8 cellular contexts compared by ENCODE assay signal in the genomic region with DNA sequence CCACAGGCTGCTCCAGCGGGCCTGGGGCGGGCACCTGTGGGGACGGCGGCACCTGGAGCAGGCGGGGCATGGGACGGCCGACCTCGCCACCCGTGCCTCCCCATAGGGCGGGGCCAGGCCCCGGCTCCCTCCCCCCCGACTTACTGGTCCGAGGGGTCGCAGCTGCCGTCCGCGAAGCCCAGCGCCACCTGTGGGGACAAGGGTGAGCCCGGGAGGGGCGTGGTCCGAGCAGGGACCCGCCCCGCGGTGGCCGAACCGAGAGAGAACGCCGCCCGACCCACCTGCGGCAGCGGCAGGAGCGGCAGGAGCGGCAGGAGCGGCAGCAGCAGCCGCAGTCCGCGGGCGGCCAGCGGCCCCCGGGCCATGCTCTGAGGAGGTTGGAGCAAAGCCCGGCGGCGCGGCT. TPM values are rescaled to one million over a fixed set of nuclear protein-coding genes. Genes with fewer than 3 reads are reported as not detected.
DNase-seq lines count a peak whose midpoint lies in the region; ATAC-seq, FAIRE-seq and TF ChIP-seq lines count a peak whose summit lies in the region.

A gene (minus strand): TSS at position 379 of the 403 bp plus-strand sequence. CDS start 14 bp downstream, at position 365.

- no peaks in the 10 kb centered on the region for H3K79me2 ChIP-seq in GM12878 (ENCODE audit: control insufficient read depth, insufficient read depth, low read length)

- H3K4me1 ChIP-seq in left ventricle myocardium inferior: peaks cover 23% of the 10 kb centered on the region
- peaks cover 7% of the 10 kb centered on the region for H3K4me1 ChIP-seq in GM12878 (ENCODE audit: control insufficient read depth, insufficient read depth, low read length)
- H3K4me1 ChIP-seq in mucosa of rectum (ENCODE audit: control insufficient read depth in 2 of 2, insufficient read depth in 2 of 2, low read length in 2 of 2): peaks cover 31 to 41% of the 10 kb centered on the region in 2 donors

- WGBS in GM12878 (ENCODE audit: insufficient coverage, insufficient replicate concordance, low lambda C conversion rate, missing lambda C conversion rate): 6% methylated on average over 33 of the region's 44 CpGs
- WGBS in lower leg skin, 2 donors: 0% methylated on average over 14 of the region's 44 CpGs; no CpG with 5 or more reads in 1 of the 2 donors

- no peak for TF ChIP-seq POLR2A in GM12878 (IDR thresholded peaks at IDR 0.05; ENCODE audit: low read depth, low read length)
- no peak for TF ChIP-seq POLR2A in lower leg skin (IDR thresholded peaks at IDR 0.05)

- peak within 1 kb of the TSS; percentile 98 for H3K4me2 ChIP-seq in GM12878 (ENCODE audit: control insufficient read depth, insufficient read depth)

- no peak for TF ChIP-seq RAD21 in GM12878 (IDR thresholded peaks at IDR 0.05; ENCODE audit: insufficient read depth, low read depth, low read length)

- H3K9ac ChIP-seq in GM12878 (ENCODE audit: control insufficient read depth, insufficient read depth, low read length) (no peak within 1 kb of the TSS), mucosa of rectum (ENCODE audit: low read depth in 1 of 2, low read length in 2 of 2) (peak within 1 kb of the TSS; percentile 41 to 70)

- ATAC-seq in left ventricle myocardium superior (no peak), HG03521 (IDR thresholded peaks at IDR 0.05; ENCODE audit: unreplicated experiment) (peak; percentile 17), GM12878 (peak; percentile 56)

- in situ Hi-C loops in GM12878 (cut with MboI): no loop called here

- TF ChIP-seq EP300 in GM12878 (IDR thresholded peaks at IDR 0.05; ENCODE audit: borderline replicate concordance in 1 of 2, control insufficient read depth in 1 of 2, low read depth in 2 of 2, low read length in 2 of 2): no peak

- SMC1A ChIA-PET in GM12878 (lab: Charles Lee; ENCODE audit: uncharacterized antibody, unreplicated experiment): no interaction called here

- intact Hi-C loops in left ventricle myocardium inferior (cut with micrococcal nuclease) (no loop called here), left ventricle myocardium superior (cut with micrococcal nuclease) (no loop called here), GM12878 (cut with micrococcal nuclease; ENCODE audit: unreplicated experiment) (loop anchor here (1.0 kb wide), 1 partner anchor 10 kb away; no protein-coding TSS in a partner anchor), lower leg skin (cut with DNase I; ENCODE audit: low total_unique reads) (no loop called here)

- DNase-seq in left ventricle myocardium inferior (no peak), left ventricle myocardium superior (no peak), GM12878 (ENCODE audit: low read depth, low spot score) (no peak), anterior cingulate cortex (lab: John Stamatoyannopoulos, UW) (no peak), lower leg skin (ENCODE audit: low spot score in 2 of 2) (no peak), middle frontal gyrus (ENCODE audit: extremely low spot score, low spot score) (no peak)

- H3K4me3 ChIP-seq in left ventricle myocardium inferior (peak within 1 kb of the TSS; percentile 75), GM12878 (peak within 1 kb of the TSS; percentile 60), mucosa of rectum (ENCODE audit: low read length in 2 of 2) (peak within 1 kb of the TSS; percentile 61), lower leg skin (ENCODE audit: low read depth, poor library complexity, severe bottlenecking) (no peak within 1 kb of the TSS)

- H4K20me1 ChIP-seq in GM12878 (ENCODE audit: control insufficient read depth, insufficient read depth): no peaks in the 10 kb centered on the region

- no peak for FAIRE-seq in GM12878 (lab: Jason Lieb, UNC)

- CTCF ChIA-PET in GM12878 (lab: Yijun Ruan, JAX): interaction anchor here (0.6 kb wide), 1 partner anchor 332 kb away, joined by 3 read pairs; no protein-coding TSS in a partner anchor

- H3K9me3 ChIP-seq in left ventricle myocardium inferior (replicated peaks) (no peaks in the 10 kb centered on the region), GM12878 (replicated peaks; ENCODE audit: control insufficient read depth, insufficient read depth, low read length) (no peaks in the 10 kb centered on the region), mucosa of rectum (ENCODE audit: control insufficient read depth in 2 of 2, low read length in 2 of 2) (no peaks in the 10 kb centered on the region)

- RAD21 ChIA-PET in GM12878 (lab: Charles Lee; ENCODE audit: unreplicated experiment): no interaction called here

- no peaks in the 10 kb centered on the region for H3K36me3 ChIP-seq in left ventricle myocardium inferior
- H3K36me3 ChIP-seq in GM12878 (ENCODE audit: control insufficient read depth in 2 of 2, insufficient read depth in 2 of 2, low read length in 1 of 2): no peaks in the 10 kb centered on the region
- H3K36me3 ChIP-seq in mucosa of rectum (ENCODE audit: control insufficient read depth in 2 of 2, insufficient read depth in 2 of 2, low read length in 2 of 2): no peaks in the 10 kb centered on the region

- TF ChIP-seq CTCF in left ventricle myocardium inferior (IDR thresholded peaks at IDR 0.05; ENCODE audit: borderline replicate concordance): no peak
- peak in 1 of 3 experiments; percentile 7; a peak in 1 of 6 replicates for TF ChIP-seq CTCF in GM12878 (IDR thresholded peaks at IDR 0.05 in 2 of 3, conservative IDR thresholded peaks at IDR 0.05 in 1 of 3; ENCODE audit: control insufficient read depth in 2 of 3, extremely low read depth in 1 of 3, insufficient read depth in 1 of 3, low read depth in 3 of 3, low read length in 3 of 3)
- no peak for TF ChIP-seq CTCF in lower leg skin (IDR thresholded peaks at IDR 0.05)

- H3K27ac ChIP-seq in left ventricle myocardium inferior (replicated peaks) (peak within 1 kb of the TSS; percentile 72), GM12878 (ENCODE audit: control insufficient read depth, insufficient read depth) (no peak within 1 kb of the TSS), mucosa of rectum (ENCODE audit: low read depth in 2 of 2, low read length in 2 of 2) (peak within 1 kb of the TSS; percentile 76 to 81)

- POLR2A ChIA-PET in GM12878 (lab: Charles Lee): no interaction called here

- H3K27me3 ChIP-seq in left ventricle myocardium inferior (ENCODE audit: low read depth): no peaks in the 10 kb centered on the region
- peaks cover 0 to 2% of the 10 kb centered on the region in 2 experiments; a peak in 1 of 4 replicates for H3K27me3 ChIP-seq in GM12878 (replicated peaks in 1 of 2; ENCODE audit: control insufficient read depth in 2 of 2, insufficient read depth in 2 of 2, low read length in 1 of 2)
- no peaks in the 10 kb centered on the region for H3K27me3 ChIP-seq in mucosa of rectum (ENCODE audit: control insufficient read depth in 2 of 2, insufficient read depth in 2 of 2, low read length in 2 of 2)

- H2AFZ ChIP-seq in GM12878 (ENCODE audit: control insufficient read depth, low read depth, low read length): peak within 1 kb of the TSS; percentile 78

- no TSS peak for BruUV-seq in GM12878 (replicated peaks; lab: Mats Ljungman, UMichigan)

TF ChIP-seq in GM12878, 131 proteins besides CTCF, POLR2A, EP300 and RAD21 (continues in another document):
- TF ChIP-seq NR2F1 (conservative IDR thresholded peaks at IDR 0.05) (0 out of 2 replicates have a peak, but pooled peaks have one; percentile 30), IKZF1 (conservative IDR thresholded peaks at IDR 0.05) (0 out of 2 replicates have a peak, but pooled peaks have one; percentile 16), HDGF (IDR thresholded peaks at IDR 0.05) (no peak), SMARCA5 (IDR thresholded peaks at IDR 0.05) (0 out of 2 replicates have a peak, but pooled peaks have one; percentile 29), IRF4 (IDR thresholded peaks at IDR 0.05; ENCODE audit: low read depth, low read length) (no peak), POLR2AphosphoS2 (IDR thresholded peaks at IDR 0.05; ENCODE audit: low read depth, low read length) (no peak)
- TF ChIP-seq, protein P1, sequence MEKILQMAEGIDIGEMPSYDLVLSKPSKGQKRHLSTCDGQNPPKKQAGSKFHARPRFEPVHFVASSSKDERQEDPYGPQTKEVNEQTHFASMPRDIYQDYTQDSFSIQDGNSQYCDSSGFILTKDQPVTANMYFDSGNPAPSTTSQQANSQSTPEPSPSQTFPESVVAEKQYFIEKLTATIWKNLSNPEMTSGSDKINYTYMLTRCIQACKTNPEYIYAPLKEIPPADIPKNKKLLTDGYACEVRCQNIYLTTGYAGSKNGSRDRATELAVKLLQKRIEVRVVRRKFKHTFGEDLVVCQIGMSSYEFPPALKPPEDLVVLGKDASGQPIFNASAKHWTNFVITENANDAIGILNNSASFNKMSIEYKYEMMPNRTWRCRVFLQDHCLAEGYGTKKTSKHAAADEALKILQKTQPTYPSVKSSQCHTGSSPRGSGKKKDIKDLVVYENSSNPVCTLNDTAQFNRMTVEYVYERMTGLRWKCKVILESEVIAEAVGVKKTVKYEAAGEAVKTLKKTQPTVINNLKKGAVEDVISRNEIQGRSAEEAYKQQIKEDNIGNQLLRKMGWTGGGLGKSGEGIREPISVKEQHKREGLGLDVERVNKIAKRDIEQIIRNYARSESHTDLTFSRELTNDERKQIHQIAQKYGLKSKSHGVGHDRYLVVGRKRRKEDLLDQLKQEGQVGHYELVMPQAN (conservative IDR thresholded peaks at IDR 0.05): 0 out of 2 replicates have a peak, but pooled peaks have one; percentile 22
- TF ChIP-seq, protein P2, sequence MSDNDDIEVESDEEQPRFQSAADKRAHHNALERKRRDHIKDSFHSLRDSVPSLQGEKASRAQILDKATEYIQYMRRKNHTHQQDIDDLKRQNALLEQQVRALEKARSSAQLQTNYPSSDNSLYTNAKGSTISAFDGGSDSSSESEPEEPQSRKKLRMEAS (IDR thresholded peaks at IDR 0.05; ENCODE audit: low read depth, low read length): no peak

RNA-seq across cellular contexts. Expression of the gene that starts here (rescaled TPM):
- total RNA-seq in left ventricle myocardium inferior (0.47 TPM), left ventricle myocardium superior (1.7 TPM), GM12878 (2014; rRNA removed) (0.17 TPM in 1 of 2 replicates, not detected in the other), GM12878 (2014; rRNA removed; fragmentation: Illumina TruSeq; extraction: Trizol) (not detected in 2 replicates), GM12878 (2021) (not detected in 2 replicates), lower leg skin (1 to 10 TPM; 2.9 to 6.4 (median 4.1) TPM)
- total RNA-seq in GM12878 (2013; cell fraction: nucleolus; rRNA removed): not detected in 2 replicates
- not detected for polyA plus RNA-seq in GM12878 (2011; ENCODE audit: low read depth)
- polyA plus RNA-seq in GM12878 (2011; rRNA removed) (not detected in 2 replicates), GM12878 (2014; fragmentation: Illumina TruSeq; extraction: Trizol) (not detected in 2 replicates), GM12878 (2014; fragmentation: Nextera tagmentation; extraction: Ambion mirVana) (not detected), GM12878 (2014; rRNA removed) (0.18 TPM in 1 of 2 replicates, not detected in the other), GM12878 (2016; fragmentation: Nextera tagmentation; extraction: Ambion mirVana) (under 1 TPM; 0.24 to 0.33 TPM)
- polyA plus RNA-seq in GM12878 (2011; cell fraction: cytosol; rRNA removed): 0.12 and 0.15 TPM in 2 replicates
- 0.16 TPM in 1 of 2 replicates, not detected in the other for polyA plus RNA-seq in GM12878 (2011; cell fraction: nucleus; rRNA removed)
- 0.18 and 0.24 TPM in 2 replicates for polyA plus RNA-seq in GM12878 (2012)
- 0.44 TPM in 1 of 2 replicates, not detected in the other for polyA minus RNA-seq in GM12878 (2011; rRNA and poly(A)+ RNA removed)
- not detected in 2 replicates for polyA minus RNA-seq in GM12878 (2011; cell fraction: cytosol; rRNA and poly(A)+ RNA removed)
- 0.24 TPM in 1 of 2 replicates, not detected in the other for polyA minus RNA-seq in GM12878 (2011; cell fraction: nucleus; rRNA and poly(A)+ RNA removed)

Comparison
In these comparisons a context has a peak if more than half of its experiments do, and no peak if none do; other contexts are left out.
1. Peak in ATAC-seq, H3K4me3 ChIP-seq and H3K4me2 ChIP-seq in GM12878; RNA of the gene not detected or under 1 TPM.